Comparison of ENCODE assay signal across 26 cellular contexts in the genomic region with DNA sequence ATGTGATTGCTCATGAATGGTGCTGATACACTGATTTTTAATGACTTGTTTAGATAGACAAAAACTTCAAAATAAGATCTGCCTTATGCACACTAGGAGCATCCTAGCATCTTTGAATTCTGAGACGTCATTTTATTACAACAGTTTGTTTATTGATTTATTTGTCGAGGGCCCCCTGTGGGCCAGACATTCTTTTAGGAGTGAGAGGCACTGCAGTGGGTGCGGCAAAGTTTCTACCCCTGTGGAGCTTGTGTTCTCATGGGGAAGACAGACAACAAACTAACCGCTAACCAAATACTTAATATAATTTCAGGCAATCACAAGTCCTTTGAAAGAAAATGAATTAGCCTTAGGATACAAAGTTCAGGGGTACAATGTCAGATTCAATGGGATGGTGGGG.
"Had no signal": no experiment of that assay in that cellular context is flagged by ENCODE, and none has a peak within 500 bp of the region (broad histone marks: within the 10 kb centered on the region; RNA-seq: fewer than 3 reads in every experiment).

No MANE protein-coding gene starts in this region.

- H3K27ac ChIP-seq: hepatocyte, left ventricle myocardium inferior, ovary, right atrium auricular region, right lobe of liver, stomach, testis, thyroid gland, transverse colon, upper lobe of left lung, vagina had no signal

- H3K36me3 ChIP-seq: left ventricle myocardium inferior, ovary, right atrium auricular region, right lobe of liver, stomach, thyroid gland, transverse colon, upper lobe of left lung, vagina had no signal

- H3K9me3 Mint-ChIP-seq: natural killer cell treated with Interleukin-12 subunit alpha and Interleukin-12 subunit beta and Interleukin-15 and Interleukin-18, amount 100 ng/mL, for 72 hours; neural crest cell; stimulated activated naive B cell treated with anti-CD40 and anti-IgM and Interleukin-4, amounts not matched to agents 10 μg/mL and 1 μg/mL and 100 μg/mL, for 72 hours had no signal

- H3K36me3 Mint-ChIP-seq: naive thymus-derived CD4-positive, alpha-beta T cell; natural killer cell treated with Interleukin-12 subunit alpha and Interleukin-12 subunit beta and Interleukin-15 and Interleukin-18, amount 100 ng/mL, for 72 hours; stimulated activated naive B cell treated with anti-CD40 and anti-IgM and Interleukin-4, amounts not matched to agents 10 μg/mL and 1 μg/mL and 100 μg/mL, for 72 hours had no signal

- H3K4me3 ChIP-seq: hepatocyte, left ventricle myocardium inferior, lung, mucosa of descending colon, ovary, right atrium auricular region, right lobe of liver, smooth muscle cell, stomach, testis, thyroid gland, transverse colon, upper lobe of left lung, vagina had no signal

- H3K27me3 ChIP-seq: hepatocyte, ovary, right atrium auricular region, right lobe of liver, stomach, testis, thyroid gland, transverse colon, upper lobe of left lung, vagina had no signal

- H3K4me1 Mint-ChIP-seq: stimulated activated naive B cell treated with anti-CD40 and anti-IgM and Interleukin-4, amounts not matched to agents 10 μg/mL and 1 μg/mL and 100 μg/mL, for 72 hours had no signal

- H3K79me2 ChIP-seq: hepatocyte had no signal

- H3K9me3 ChIP-seq: left ventricle myocardium inferior, mucosa of descending colon, ovary, right atrium auricular region, right lobe of liver, stomach, testis, thyroid gland, transverse colon, upper lobe of left lung, vagina had no signal

- H2AFZ ChIP-seq: hepatocyte had no signal

- H3K27me3 Mint-ChIP-seq: naive thymus-derived CD4-positive, alpha-beta T cell; stimulated activated naive B cell treated with anti-CD40 and anti-IgM and Interleukin-4, amounts not matched to agents 10 μg/mL and 1 μg/mL and 100 μg/mL, for 72 hours had no signal

- ATAC-seq: mucosa of descending colon; naive thymus-derived CD4-positive, alpha-beta T cell; natural killer cell treated with Interleukin-12 subunit alpha and Interleukin-12 subunit beta and Interleukin-15 and Interleukin-18, amount 100 ng/mL, for 72 hours; right lobe of liver; stimulated activated naive B cell treated with anti-CD40 and anti-IgM and Interleukin-4, amounts not matched to agents 10 μg/mL and 1 μg/mL and 100 μg/mL, for 72 hours; stimulated activated naive CD8-positive, alpha-beta T cell treated with anti-CD3 and anti-CD28 coated beads, Interleukin-15, Interleukin-2, amounts not matched to agents 100 U/mL and 50 U/mL, for 24 hours had no signal

- DNase-seq: islet precursor cell; left ventricle myocardium inferior; midbrain; mucosa of descending colon; naive thymus-derived CD4-positive, alpha-beta T cell; ovary; right lobe of liver; stimulated activated CD4-positive, alpha-beta T cell treated with anti-CD3 and anti-CD28 coated beads, Interleukin-1b, Interleukin-23, amount 100 ng/mL, for 48 hours; stimulated activated CD4-positive, alpha-beta T cell treated with anti-CD3 and anti-CD28 coated beads, Interleukin-2, amount 100 ng/mL, for 48 hours; stimulated activated CD4-positive, alpha-beta T cell treated with anti-CD3 and anti-CD28 coated beads, Interleukin-4, amount 100 ng/mL, for 4 hours; stimulated activated CD8-positive, alpha-beta memory T cell treated with anti-CD3 and anti-CD28 coated beads, Interleukin-4, amount 100 ng/mL, for 48 hours; stimulated activated naive B cell treated with anti-CD40 and anti-IgM and Interleukin-4, amounts not matched to agents 10 μg/mL and 1 μg/mL and 100 μg/mL, for 72 hours; stimulated activated naive CD8-positive, alpha-beta T cell treated with anti-CD3 and anti-CD28 coated beads, Interleukin-15, Interleukin-2, amounts not matched to agents 100 U/mL and 50 U/mL, for 24 hours; stomach; testis; thyroid gland; transverse colon; upper lobe of left lung had no signal

- H3K4me2 ChIP-seq: hepatocyte, smooth muscle cell had no signal

- H3K4me1 ChIP-seq: right lobe of liver, testis, transverse colon, vagina had no signal

- H3K4me3 Mint-ChIP-seq: naive thymus-derived CD4-positive, alpha-beta T cell; natural killer cell treated with Interleukin-12 subunit alpha and Interleukin-12 subunit beta and Interleukin-15 and Interleukin-18, amount 100 ng/mL, for 72 hours; neural crest cell; stimulated activated naive B cell treated with anti-CD40 and anti-IgM and Interleukin-4, amounts not matched to agents 10 μg/mL and 1 μg/mL and 100 μg/mL, for 72 hours had no signal

- H3K27ac Mint-ChIP-seq: naive thymus-derived CD4-positive, alpha-beta T cell; natural killer cell treated with Interleukin-12 subunit alpha and Interleukin-12 subunit beta and Interleukin-15 and Interleukin-18, amount 100 ng/mL, for 72 hours; progenitor cell of endocrine pancreas; stimulated activated naive B cell treated with anti-CD40 and anti-IgM and Interleukin-4, amounts not matched to agents 10 μg/mL and 1 μg/mL and 100 μg/mL, for 72 hours had no signal
